In genomic region chr4:610411-611261, GRCh38 we compare ENCODE assay signal across 10 cellular contexts. TPM values are rescaled to one million over a fixed set of nuclear protein-coding genes. Genes with fewer than 3 reads are reported as not detected.
DNase-seq lines count a peak whose midpoint lies in the region; ATAC-seq and TF ChIP-seq lines count a peak whose summit lies in the region.
"Had no signal": no experiment of that assay in that cellular context is flagged by ENCODE, and none has a peak within 500 bp of the region (broad histone marks: within the 10 kb centered on the region; RNA-seq: fewer than 3 reads in every experiment).

No MANE protein-coding gene starts in this region.

- H3K27me3 ChIP-seq in upper lobe of left lung = no peaks in the 10 kb centered on the region

- no peak overlapping the region for H3K27ac ChIP-seq in upper lobe of left lung
- H3K27ac ChIP-seq: HL-60, neutrophil had no signal

- H3K4me3 Mint-ChIP-seq in activated T-cell treated with anti-CD3 and anti-CD28 coated beads, Interleukin-2, amount 50 U/mL, for 24 hours = no peak overlapping the region
- no peak overlapping the region for H3K4me3 Mint-ChIP-seq in endothelial cell (ENCODE audit: unreplicated experiment)

- ATAC-seq in upper lobe of left lung (ENCODE audit: low FRiP score in 2 of 2) = peak; percentile 27 to 68
- ATAC-seq in HG02973 (IDR thresholded peaks at IDR 0.05; ENCODE audit: unreplicated experiment) = no peak

- H3K9me3 ChIP-seq in upper lobe of left lung = no peaks in the 10 kb centered on the region
- H3K9me3 ChIP-seq: neutrophil had no signal

- H3K4me1 Mint-ChIP-seq in activated T-cell treated with anti-CD3 and anti-CD28 coated beads, Interleukin-2, amount 50 U/mL, for 24 hours (ENCODE audit: low read depth) = no peaks in the 10 kb centered on the region
- H3K4me1 Mint-ChIP-seq in endothelial cell (ENCODE audit: unreplicated experiment) = peaks cover 6% of the 10 kb centered on the region

- 54 to 66% methylated on average over 9 to 10 of the region's 10 CpGs for WGBS in upper lobe of left lung, 2 donors

- no peaks in the 10 kb centered on the region for H3K36me3 Mint-ChIP-seq in activated T-cell treated with anti-CD3 and anti-CD28 coated beads, Interleukin-2, amount 50 U/mL, for 24 hours (ENCODE audit: low read depth)
- H3K36me3 Mint-ChIP-seq in endothelial cell (ENCODE audit: low read depth, unreplicated experiment) = peaks cover 5% of the 10 kb centered on the region

- in situ Hi-C loops in GM13977 (cut with MboI; ENCODE audit: low pct_unique_long_range_greater_than_20kb, low sequenced_read_pairs, unreplicated experiment) = no loop called here

- H3K4me3 ChIP-seq in upper lobe of left lung = no peak overlapping the region

- H3K36me3 ChIP-seq in upper lobe of left lung = no peaks in the 10 kb centered on the region
- H3K36me3 ChIP-seq: neutrophil had no signal

- no peaks in the 10 kb centered on the region for H3K9me3 Mint-ChIP-seq in activated T-cell treated with anti-CD3 and anti-CD28 coated beads, Interleukin-2, amount 50 U/mL, for 24 hours
- H3K9me3 Mint-ChIP-seq in endothelial cell (ENCODE audit: unreplicated experiment) = peaks cover 3% of the 10 kb centered on the region

- H3K27ac Mint-ChIP-seq in activated T-cell treated with anti-CD3 and anti-CD28 coated beads, Interleukin-2, amount 50 U/mL, for 24 hours = no peak overlapping the region
- H3K27ac Mint-ChIP-seq in endothelial cell (ENCODE audit: unreplicated experiment) = no peak overlapping the region

- H3K27me3 Mint-ChIP-seq in activated T-cell treated with anti-CD3 and anti-CD28 coated beads, Interleukin-2, amount 50 U/mL, for 24 hours = peaks cover 20% of the 10 kb centered on the region
- peaks cover 2% of the 10 kb centered on the region for H3K27me3 Mint-ChIP-seq in endothelial cell (ENCODE audit: unreplicated experiment)

- TF ChIP-seq EP300 in upper lobe of left lung (IDR thresholded peaks at IDR 0.05) = no peak

- no peaks in the 10 kb centered on the region for H3K4me1 ChIP-seq in upper lobe of left lung

- no peak for TF ChIP-seq POLR2A in upper lobe of left lung (IDR thresholded peaks at IDR 0.05)

- TF ChIP-seq CTCF in upper lobe of left lung (IDR thresholded peaks at IDR 0.05) (no peak), endothelial cell (IDR thresholded peaks at IDR 0.05; ENCODE audit: unreplicated experiment) (no peak), GM13977 (IDR thresholded peaks at IDR 0.05; ENCODE audit: extremely low read depth, insufficient read depth, missing control alignments) (no peak)

- peak; percentile 13 for DNase-seq in activated T-cell treated with anti-CD3 and anti-CD28 coated beads, Interleukin-2, amount 50 U/mL, for 24 hours
- DNase-seq in activated T-cell treated with anti-CD3 and anti-CD28 coated beads for 4 hours (no peak), RPMI7951 (ENCODE audit: low read depth) (peak; percentile 84), globus pallidus (ENCODE audit: low spot score) (peak; percentile 26), upper lobe of left lung (peak; percentile 23 to 62), endothelial cell (ENCODE audit: low spot score) (no peak), GM13977 (ENCODE audit: low spot score) (no peak)

RNA-seq across cellular contexts. Expression of gene PDE6B, which starts 14.7 kb away (rescaled TPM):
- total RNA-seq in RPMI7951 (2014; rRNA removed; shearing (Covaris generic)) = not detected in 2 replicates
- 10 to 100 TPM in 3 of 6 donors, 1 to 10 TPM in 3; 4.2 to 28.3 (median 9.0) TPM for total RNA-seq in upper lobe of left lung
- total RNA-seq in endothelial cell (ENCODE audit: unreplicated experiment) = 5.1 TPM

RNA-seq across cellular contexts. Expression of gene TMEM271, which starts 34.5 kb away (rescaled TPM):
- total RNA-seq in RPMI7951 (2014; rRNA removed; shearing (Covaris generic)) = not detected in 2 replicates
- total RNA-seq in upper lobe of left lung = not detected
- total RNA-seq in endothelial cell (ENCODE audit: unreplicated experiment) = not detected

Comparison
In these comparisons a context has a peak if more than half of its experiments do, and no peak if none do; other contexts are left out.
1. DNase-seq: peak in activated T-cell treated with anti-CD3 and anti-CD28 coated beads, Interleukin-2, amount 50 U/mL, for 24 hours (single experiment), RPMI7951 (single experiment), globus pallidus (single experiment) and upper lobe of left lung (2 of 2); none in activated T-cell treated with anti-CD3 and anti-CD28 coated beads for 4 hours (single experiment), endothelial cell (single experiment) and GM13977 (single experiment).